17 cellular contexts compared by ENCODE assay signal in genomic region chr1:39802496-39803260, GRCh38. TPM values are rescaled to one million over a fixed set of nuclear protein-coding genes. Genes with fewer than 3 reads are reported as not detected.
"Had no signal": no experiment of that assay in that cellular context is flagged by ENCODE, and none has a peak within 500 bp of the region (broad histone marks: within the 10 kb centered on the region; RNA-seq: fewer than 3 reads in every experiment).

No MANE protein-coding gene starts in this region.

- H3K27me3 Mint-ChIP-seq: naive thymus-derived CD4-positive, alpha-beta T cell had no signal

- H3K4me3 Mint-ChIP-seq: nephron progenitor cell had no signal

- DNase-seq: cortex of kidney; dorsolateral prefrontal cortex; effector CD8-positive, alpha-beta T cell; heart left ventricle; hypothalamus; left lung; mesendoderm; naive thymus-derived CD4-positive, alpha-beta T cell; nephron progenitor cell; stimulated activated CD4-positive, alpha-beta T cell treated with anti-CD3 and anti-CD28 coated beads, Interleukin-2, amount 100 ng/mL, for 48 hours; stimulated activated naive CD4-positive, alpha-beta T cell treated with Interleukin-2 at 50 U/mL for 16 hours; trophoblast cell had no signal

- H3K4me3 ChIP-seq: dorsolateral prefrontal cortex, heart left ventricle, left lung, lung, right atrium auricular region, smooth muscle cell had no signal

- H3K27ac Mint-ChIP-seq: nephron progenitor cell had no signal

RNA-seq across cellular contexts. Expression of gene BMP8B, which starts 14.0 kb away (rescaled TPM):
- total RNA-seq: fibroblast of lung, glomerular endothelial cell, smooth muscle cell had no signal

RNA-seq across cellular contexts. Expression of gene OXCT2, which starts 31.5 kb away (rescaled TPM):
- total RNA-seq: smooth muscle cell had no signal
- polyA plus RNA-seq: naive thymus-derived CD4-positive, alpha-beta T cell; smooth muscle cell had no signal
